9 cellular contexts compared by ENCODE assay signal in the genomic region with DNA sequence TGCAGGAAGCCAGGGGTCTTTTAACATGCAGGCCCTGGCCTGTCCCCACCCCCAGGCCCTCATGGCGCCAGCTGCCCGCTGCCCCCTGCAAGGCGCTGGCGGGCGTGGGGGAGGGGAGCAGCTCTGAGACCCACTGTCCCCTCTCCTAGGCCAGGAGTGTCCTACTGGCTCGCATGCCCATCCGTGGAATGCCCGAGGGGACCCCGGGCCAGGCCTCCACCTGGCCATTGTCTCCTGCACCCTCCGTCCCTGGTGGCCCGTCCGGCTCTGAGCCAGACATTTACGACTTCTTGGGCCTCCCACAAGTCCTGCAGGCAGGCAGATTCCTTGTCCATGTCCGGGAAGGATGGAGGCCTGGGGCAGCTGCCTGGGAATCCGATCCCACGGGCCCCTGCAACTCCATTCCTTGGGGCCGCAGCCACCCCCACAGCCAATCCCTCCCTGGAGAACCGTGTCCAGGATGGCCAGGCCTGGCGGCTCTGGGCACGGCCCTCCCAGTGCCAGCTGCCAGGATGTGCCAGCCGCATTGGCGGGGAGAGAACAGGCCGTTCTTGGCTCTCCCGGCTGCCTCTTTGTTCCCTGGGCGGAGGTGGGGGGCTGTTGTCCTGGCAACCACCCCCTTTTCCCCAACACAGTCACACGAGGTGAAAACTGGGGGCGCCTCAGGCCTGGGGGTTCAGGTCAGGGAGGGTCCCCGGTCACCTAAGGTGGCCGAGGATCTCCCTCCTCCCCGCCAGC. TPM values are rescaled to one million over a fixed set of nuclear protein-coding genes. Genes with fewer than 3 reads are reported as not detected.
DNase-seq lines count a peak whose midpoint lies in the region; ATAC-seq, FAIRE-seq and TF ChIP-seq lines count a peak whose summit lies in the region.
"Had no signal": no experiment of that assay in that cellular context is flagged by ENCODE, and none has a peak within 500 bp of the region (broad histone marks: within the 10 kb centered on the region; RNA-seq: fewer than 3 reads in every experiment).

No MANE protein-coding gene starts in this region.

- POLR2A ChIA-PET in GM12878 (lab: Charles Lee), result no interaction called here

- H3K4me3 Mint-ChIP-seq in activated T-helper 2 cell treated with anti-CD3 and anti-CD28 coated beads, Interferon-gamma antibody, Interleukin-2, Interleukin-4, amounts not matched to agents 10 μg/mL and 5 μg/mL and 100 μg/mL, durations not matched to agents 14 hours and 24 hours and 36 hours (ENCODE audit: low read depth), result no peak overlapping the region

- H3K4me2 ChIP-seq in GM12878 (ENCODE audit: control insufficient read depth, insufficient read depth), result no peak overlapping the region

- CTCF ChIA-PET in GM12878 (lab: Yijun Ruan, JAX), result interaction anchor here (1.0 kb wide), 1 partner anchor 69 kb away, joined by 3 read pairs; no protein-coding TSS in a partner anchor

- DNase-seq in H7, result peak; percentile 84
- DNase-seq in GM12878 (ENCODE audit: low read depth, low spot score), result no peak
- DNase-seq in iPS-NIHi11 (ENCODE audit: low spot score), result peak; percentile 67
- DNase-seq in skeletal muscle cell (ENCODE audit: low read depth), result peak; percentile 57
- no peak for DNase-seq in activated T-helper 2 cell treated with anti-CD3 and anti-CD28 coated beads, Interferon-gamma antibody, Interleukin-2, Interleukin-4, amounts not matched to agents 10 μg/mL and 5 μg/mL and 100 μg/mL, durations not matched to agents 14 hours and 24 hours and 36 hours (ENCODE audit: low spot score)
- DNase-seq in EL, result no peak
- no peak for DNase-seq in MG63
- no peak for DNase-seq in KG1 (lab: John Stamatoyannopoulos, UW)
- DNase-seq: DMS153 had no signal

- no peaks in the 10 kb centered on the region for H4K20me1 ChIP-seq in GM12878 (ENCODE audit: control insufficient read depth, insufficient read depth)

- H3K27ac ChIP-seq in GM12878 (ENCODE audit: control insufficient read depth, insufficient read depth), result no peak overlapping the region

- H3K9me3 Mint-ChIP-seq in activated T-helper 2 cell treated with anti-CD3 and anti-CD28 coated beads, Interferon-gamma antibody, Interleukin-2, Interleukin-4, amounts not matched to agents 10 μg/mL and 5 μg/mL and 100 μg/mL, durations not matched to agents 14 hours and 24 hours and 36 hours, result no peaks in the 10 kb centered on the region

- TF ChIP-seq RAD21 in GM12878 (IDR thresholded peaks at IDR 0.05; ENCODE audit: insufficient read depth, low read depth, low read length), result no peak

- intact Hi-C loops in GM12878 (cut with micrococcal nuclease; ENCODE audit: unreplicated experiment), result no loop called here
- intact Hi-C loops in activated T-helper 2 cell treated with anti-CD3 and anti-CD28 coated beads, Interferon-gamma antibody, Interleukin-2, Interleukin-4, amounts not matched to agents 10 μg/mL and 5 μg/mL and 100 μg/mL, durations not matched to agents 14 hours and 24 hours and 36 hours (cut with micrococcal nuclease), result no loop called here

- no peak for FAIRE-seq in GM12878 (lab: Jason Lieb, UNC)

- H3K9me3 ChIP-seq in GM12878 (replicated peaks; ENCODE audit: control insufficient read depth, insufficient read depth, low read length) (no peaks in the 10 kb centered on the region), MG63 (no peaks in the 10 kb centered on the region)

- TF ChIP-seq CTCF in GM12878 (IDR thresholded peaks at IDR 0.05 in 2 of 3, conservative IDR thresholded peaks at IDR 0.05 in 1 of 3; ENCODE audit: control insufficient read depth in 2 of 3, extremely low read depth in 1 of 3, insufficient read depth in 1 of 3, low read depth in 3 of 3, low read length in 3 of 3), result no peak

- H3K4me1 Mint-ChIP-seq in activated T-helper 2 cell treated with anti-CD3 and anti-CD28 coated beads, Interferon-gamma antibody, Interleukin-2, Interleukin-4, amounts not matched to agents 10 μg/mL and 5 μg/mL and 100 μg/mL, durations not matched to agents 14 hours and 24 hours and 36 hours (ENCODE audit: low read depth), result no peaks in the 10 kb centered on the region

- no peak for TF ChIP-seq POLR2A in GM12878 (IDR thresholded peaks at IDR 0.05; ENCODE audit: low read depth, low read length)

- H2AFZ ChIP-seq in GM12878 (ENCODE audit: control insufficient read depth, low read depth, low read length), result peak overlapping the region; percentile 65

- SMC1A ChIA-PET in GM12878 (lab: Charles Lee; ENCODE audit: uncharacterized antibody, unreplicated experiment), result no interaction called here

- RAD21 ChIA-PET in GM12878 (lab: Charles Lee; ENCODE audit: unreplicated experiment), result no interaction called here

- H3K36me3 Mint-ChIP-seq in activated T-helper 2 cell treated with anti-CD3 and anti-CD28 coated beads, Interferon-gamma antibody, Interleukin-2, Interleukin-4, amounts not matched to agents 10 μg/mL and 5 μg/mL and 100 μg/mL, durations not matched to agents 14 hours and 24 hours and 36 hours (ENCODE audit: low read depth), result no peaks in the 10 kb centered on the region

- H3K9ac ChIP-seq in GM12878 (ENCODE audit: control insufficient read depth, insufficient read depth, low read length), result no peak overlapping the region; the same call in 1 of the 2 replicates

- 47% methylated on average over 27 of the region's 30 CpGs for WGBS in GM12878 (ENCODE audit: insufficient coverage, insufficient replicate concordance, low lambda C conversion rate, missing lambda C conversion rate)

- no peak for TF ChIP-seq EP300 in GM12878 (IDR thresholded peaks at IDR 0.05; ENCODE audit: borderline replicate concordance in 1 of 2, control insufficient read depth in 1 of 2, low read depth in 2 of 2, low read length in 2 of 2)

- peaks cover 6% of the 10 kb centered on the region for H3K4me1 ChIP-seq in GM12878 (ENCODE audit: control insufficient read depth, insufficient read depth, low read length)

- H3K36me3 ChIP-seq in H7 (replicated peaks; ENCODE audit: control insufficient read depth, insufficient read depth, low read length), result no peaks in the 10 kb centered on the region
- H3K36me3 ChIP-seq in GM12878 (ENCODE audit: control insufficient read depth in 2 of 2, insufficient read depth in 2 of 2, low read length in 1 of 2), result no peaks in the 10 kb centered on the region
- H3K36me3 ChIP-seq in MG63, result no peaks in the 10 kb centered on the region

- BruUV-seq in GM12878 (replicated peaks; lab: Mats Ljungman, UMichigan), result no TSS peak

- no peak overlapping the region for H3K4me3 ChIP-seq in H7 (ENCODE audit: insufficient read depth, low read depth, low read length)
- H3K4me3 ChIP-seq in GM12878, result no peak overlapping the region
- no peak overlapping the region for H3K4me3 ChIP-seq in skeletal muscle cell (ENCODE audit: low read depth, low read length)
- no peak overlapping the region for H3K4me3 ChIP-seq in MG63

- no peaks in the 10 kb centered on the region for H3K79me2 ChIP-seq in GM12878 (ENCODE audit: control insufficient read depth, insufficient read depth, low read length)

- no peaks in the 10 kb centered on the region for H3K27me3 Mint-ChIP-seq in activated T-helper 2 cell treated with anti-CD3 and anti-CD28 coated beads, Interferon-gamma antibody, Interleukin-2, Interleukin-4, amounts not matched to agents 10 μg/mL and 5 μg/mL and 100 μg/mL, durations not matched to agents 14 hours and 24 hours and 36 hours (ENCODE audit: low read depth)

- in situ Hi-C loops in GM12878 (cut with MboI), result no loop called here

- no peak overlapping the region for H3K27ac Mint-ChIP-seq in activated T-helper 2 cell treated with anti-CD3 and anti-CD28 coated beads, Interferon-gamma antibody, Interleukin-2, Interleukin-4, amounts not matched to agents 10 μg/mL and 5 μg/mL and 100 μg/mL, durations not matched to agents 14 hours and 24 hours and 36 hours

- H3K27me3 ChIP-seq in H7 (ENCODE audit: control insufficient read depth, insufficient read depth, low read length) (no peaks in the 10 kb centered on the region), GM12878 (replicated peaks in 1 of 2; ENCODE audit: control insufficient read depth in 2 of 2, insufficient read depth in 2 of 2, low read length in 1 of 2) (no peaks in the 10 kb centered on the region), MG63 (no peaks in the 10 kb centered on the region)

- ATAC-seq in GM12878, result no peak

RNA-seq across cellular contexts. Expression of a gene that starts 10.5 kb away (rescaled TPM):
- 88.8 and 95.2 TPM in 2 replicates for total RNA-seq in H7 (2014; rRNA removed; shearing (Covaris generic))
- total RNA-seq in GM12878 (2013; cell fraction: nucleolus; rRNA removed), result 35.0 and 37.9 TPM in 2 replicates
- total RNA-seq in GM12878 (2014; rRNA removed) (61.9 and 69.9 TPM in 2 replicates), GM12878 (2014; rRNA removed; fragmentation: Illumina TruSeq; extraction: Trizol) (33.7 and 35.4 TPM in 2 replicates), GM12878 (2021) (69.6 and 73.6 TPM in 2 replicates)
- polyA plus RNA-seq in GM12878 (2011; ENCODE audit: low read depth), result 23.2 TPM
- polyA plus RNA-seq in GM12878 (2011; rRNA removed) (44.8 and 71.4 TPM in 2 replicates), GM12878 (2014; fragmentation: Illumina TruSeq; extraction: Trizol) (17.4 and 27.2 TPM in 2 replicates), GM12878 (2014; fragmentation: Nextera tagmentation; extraction: Ambion mirVana) (10 to 100 TPM in 1 of 2 experiments, 1 to 10 TPM in 1; 7.7 to 19.0 TPM), GM12878 (2014; rRNA removed) (67.0 and 77.5 TPM in 2 replicates), GM12878 (2016; fragmentation: Nextera tagmentation; extraction: Ambion mirVana) (10 to 100 TPM; 66.7 to 68.2 TPM)
- polyA plus RNA-seq in GM12878 (2011; cell fraction: cytosol; rRNA removed), result 105 and 137 TPM in 2 replicates
- polyA plus RNA-seq in GM12878 (2011; cell fraction: nucleus; rRNA removed), result 38.9 and 47.7 TPM in 2 replicates
- 73.5 and 75.8 TPM in 2 replicates for polyA plus RNA-seq in GM12878 (2012)
- polyA minus RNA-seq in GM12878 (2011; rRNA and poly(A)+ RNA removed), result 52.7 and 125 TPM in 2 replicates
- polyA minus RNA-seq in GM12878 (2011; cell fraction: cytosol; rRNA and poly(A)+ RNA removed), result 55.9 and 62.5 TPM in 2 replicates
- 34.0 and 44.7 TPM in 2 replicates for polyA minus RNA-seq in GM12878 (2011; cell fraction: nucleus; rRNA and poly(A)+ RNA removed)
- 55.3 and 61.8 TPM in 2 replicates for total RNA-seq in activated T-helper 2 cell treated with anti-CD3 and anti-CD28 coated beads, Interferon-gamma antibody, Interleukin-2, Interleukin-4, amounts not matched to agents 10 μg/mL and 5 μg/mL and 100 μg/mL, durations not matched to agents 14 hours and 24 hours and 36 hours
- total RNA-seq in MG63 (2014; rRNA removed; shearing (Covaris generic); ENCODE audit: low replicate concordance), result 140 and 291 TPM in 2 replicates

RNA-seq across cellular contexts. Expression of a gene that starts 24.8 kb away (rescaled TPM):
- not detected in 2 replicates for total RNA-seq in H7 (2014; rRNA removed; shearing (Covaris generic))
- 0.69 and 0.94 TPM in 2 replicates for total RNA-seq in GM12878 (2013; cell fraction: nucleolus; rRNA removed)
- total RNA-seq in GM12878 (2014; rRNA removed) (0.05 TPM in 1 of 2 replicates, not detected in the other), GM12878 (2014; rRNA removed; fragmentation: Illumina TruSeq; extraction: Trizol) (0.18 and 0.31 TPM in 2 replicates), GM12878 (2021) (0.38 TPM in 1 of 2 replicates, not detected in the other)
- polyA plus RNA-seq in GM12878 (2011; ENCODE audit: low read depth), result not detected
- polyA plus RNA-seq in GM12878 (2011; rRNA removed) (0.04 TPM in 1 of 2 replicates, not detected in the other), GM12878 (2014; fragmentation: Illumina TruSeq; extraction: Trizol) (0.03 TPM in 1 of 2 replicates, not detected in the other), GM12878 (2014; fragmentation: Nextera tagmentation; extraction: Ambion mirVana) (under 1 TPM; 0.15 to 0.21 TPM), GM12878 (2014; rRNA removed) (0.16 TPM in 1 of 2 replicates, not detected in the other), GM12878 (2016; fragmentation: Nextera tagmentation; extraction: Ambion mirVana) (under 1 TPM; 0.09 to 0.10 TPM)
- not detected in 2 replicates for polyA plus RNA-seq in GM12878 (2011; cell fraction: cytosol; rRNA removed)
- 0.15 and 0.23 TPM in 2 replicates for polyA plus RNA-seq in GM12878 (2011; cell fraction: nucleus; rRNA removed)
- 0.17 and 0.27 TPM in 2 replicates for polyA plus RNA-seq in GM12878 (2012)
- 0.44 TPM in 1 of 2 replicates, not detected in the other for polyA minus RNA-seq in GM12878 (2011; rRNA and poly(A)+ RNA removed)
- polyA minus RNA-seq in GM12878 (2011; cell fraction: cytosol; rRNA and poly(A)+ RNA removed), result not detected in 2 replicates
- polyA minus RNA-seq in GM12878 (2011; cell fraction: nucleus; rRNA and poly(A)+ RNA removed), result not detected in 2 replicates
- 0.23 and 0.27 TPM in 2 replicates for total RNA-seq in activated T-helper 2 cell treated with anti-CD3 and anti-CD28 coated beads, Interferon-gamma antibody, Interleukin-2, Interleukin-4, amounts not matched to agents 10 μg/mL and 5 μg/mL and 100 μg/mL, durations not matched to agents 14 hours and 24 hours and 36 hours
- total RNA-seq in MG63 (2014; rRNA removed; shearing (Covaris generic); ENCODE audit: low replicate concordance), result not detected in 2 replicates

RNA-seq across cellular contexts. Expression of a gene that starts 31.4 kb away (rescaled TPM):
- total RNA-seq in H7 (2014; rRNA removed; shearing (Covaris generic)), result 22.1 and 54.0 TPM in 2 replicates
- 14.6 and 18.7 TPM in 2 replicates for total RNA-seq in GM12878 (2013; cell fraction: nucleolus; rRNA removed)
- total RNA-seq in GM12878 (2014; rRNA removed) (57.5 and 67.1 TPM in 2 replicates), GM12878 (2014; rRNA removed; fragmentation: Illumina TruSeq; extraction: Trizol) (23.1 and 28.3 TPM in 2 replicates), GM12878 (2021) (98.4 and 109 TPM in 2 replicates)
- 11.1 TPM for polyA plus RNA-seq in GM12878 (2011; ENCODE audit: low read depth)
- polyA plus RNA-seq in GM12878 (2011; rRNA removed) (7.0 and 20.0 TPM in 2 replicates), GM12878 (2014; fragmentation: Illumina TruSeq; extraction: Trizol) (22.7 and 30.8 TPM in 2 replicates), GM12878 (2014; fragmentation: Nextera tagmentation; extraction: Ambion mirVana) (10 to 100 TPM; 13.0 to 17.8 TPM), GM12878 (2014; rRNA removed) (44.6 and 58.8 TPM in 2 replicates), GM12878 (2016; fragmentation: Nextera tagmentation; extraction: Ambion mirVana) (100 to 1,000 TPM; 103 TPM)
- polyA plus RNA-seq in GM12878 (2011; cell fraction: cytosol; rRNA removed), result 13.1 and 18.3 TPM in 2 replicates
- polyA plus RNA-seq in GM12878 (2011; cell fraction: nucleus; rRNA removed), result 34.5 and 78.8 TPM in 2 replicates
- 18.2 and 22.6 TPM in 2 replicates for polyA plus RNA-seq in GM12878 (2012)
- polyA minus RNA-seq in GM12878 (2011; rRNA and poly(A)+ RNA removed), result 18.7 and 20.1 TPM in 2 replicates
- 14.0 and 15.2 TPM in 2 replicates for polyA minus RNA-seq in GM12878 (2011; cell fraction: cytosol; rRNA and poly(A)+ RNA removed)
- polyA minus RNA-seq in GM12878 (2011; cell fraction: nucleus; rRNA and poly(A)+ RNA removed), result 10.2 and 23.8 TPM in 2 replicates
- total RNA-seq in activated T-helper 2 cell treated with anti-CD3 and anti-CD28 coated beads, Interferon-gamma antibody, Interleukin-2, Interleukin-4, amounts not matched to agents 10 μg/mL and 5 μg/mL and 100 μg/mL, durations not matched to agents 14 hours and 24 hours and 36 hours, result 137 and 138 TPM in 2 replicates
- total RNA-seq in MG63 (2014; rRNA removed; shearing (Covaris generic); ENCODE audit: low replicate concordance), result 47.1 and 56.8 TPM in 2 replicates

RNA-seq across cellular contexts. Expression of a gene that starts 46.4 kb away (rescaled TPM):
- total RNA-seq in H7 (2014; rRNA removed; shearing (Covaris generic)), result 0.17 and 0.30 TPM in 2 replicates
- total RNA-seq in GM12878 (2013; cell fraction: nucleolus; rRNA removed), result 18.2 and 19.6 TPM in 2 replicates
- total RNA-seq in GM12878 (2014; rRNA removed) (3.1 and 4.0 TPM in 2 replicates), GM12878 (2014; rRNA removed; fragmentation: Illumina TruSeq; extraction: Trizol) (3.8 and 4.2 TPM in 2 replicates), GM12878 (2021) (31.1 and 32.0 TPM in 2 replicates)
- 5.8 TPM for polyA plus RNA-seq in GM12878 (2011; ENCODE audit: low read depth)
- polyA plus RNA-seq in GM12878 (2011; rRNA removed) (0.84 and 2.6 TPM in 2 replicates), GM12878 (2014; fragmentation: Illumina TruSeq; extraction: Trizol) (2.7 and 6.4 TPM in 2 replicates), GM12878 (2014; fragmentation: Nextera tagmentation; extraction: Ambion mirVana) (under 1 TPM; 0.31 to 0.99 TPM), GM12878 (2014; rRNA removed) (14.1 and 19.3 TPM in 2 replicates), GM12878 (2016; fragmentation: Nextera tagmentation; extraction: Ambion mirVana) (10 to 100 TPM; 19.5 to 21.3 TPM)
- 5.2 and 7.1 TPM in 2 replicates for polyA plus RNA-seq in GM12878 (2011; cell fraction: cytosol; rRNA removed)
- 10.0 and 20.2 TPM in 2 replicates for polyA plus RNA-seq in GM12878 (2011; cell fraction: nucleus; rRNA removed)
- 19.8 and 26.3 TPM in 2 replicates for polyA plus RNA-seq in GM12878 (2012)
- polyA minus RNA-seq in GM12878 (2011; rRNA and poly(A)+ RNA removed), result 2.0 and 4.6 TPM in 2 replicates
- 8.5 and 12.0 TPM in 2 replicates for polyA minus RNA-seq in GM12878 (2011; cell fraction: cytosol; rRNA and poly(A)+ RNA removed)
- polyA minus RNA-seq in GM12878 (2011; cell fraction: nucleus; rRNA and poly(A)+ RNA removed), result 2.3 and 5.7 TPM in 2 replicates
- total RNA-seq in activated T-helper 2 cell treated with anti-CD3 and anti-CD28 coated beads, Interferon-gamma antibody, Interleukin-2, Interleukin-4, amounts not matched to agents 10 μg/mL and 5 μg/mL and 100 μg/mL, durations not matched to agents 14 hours and 24 hours and 36 hours, result 28.1 and 30.4 TPM in 2 replicates
- total RNA-seq in MG63 (2014; rRNA removed; shearing (Covaris generic); ENCODE audit: low replicate concordance), result 0.59 and 3.2 TPM in 2 replicates

Comparison
In these comparisons a context has a peak if more than half of its experiments do, and no peak if none do; other contexts are left out.
1. DNase-seq: peak in H7 (single experiment), iPS-NIHi11 (single experiment) and skeletal muscle cell (single experiment); none in GM12878 (single experiment), activated T-helper 2 cell treated with anti-CD3 and anti-CD28 coated beads, Interferon-gamma antibody, Interleukin-2, Interleukin-4, amounts not matched to agents 10 μg/mL and 5 μg/mL and 100 μg/mL, durations not matched to agents 14 hours and 24 hours and 36 hours (single experiment), EL (single experiment), MG63 (single experiment) and KG1 (single experiment).